8 cellular contexts compared by ENCODE assay signal in genomic region chr9:134099123-134099761, GRCh38. TPM values are rescaled to one million over a fixed set of nuclear protein-coding genes. Genes with fewer than 3 reads are reported as not detected.
DNase-seq lines count a peak whose midpoint lies in the region; ATAC-seq and TF ChIP-seq lines count a peak whose summit lies in the region.

No MANE protein-coding gene starts in this region.

- H3K4me3 ChIP-seq in AG04449 (ENCODE audit: low read depth, low read length): no peak overlapping the region
- no peak overlapping the region for H3K4me3 ChIP-seq in uterus

- intact Hi-C loops in uterus (cut with DNase I; ENCODE audit: low total_unique reads): no loop called here

- H3K9me3 Mint-ChIP-seq in endothelial cell (ENCODE audit: unreplicated experiment) (no peaks in the 10 kb centered on the region), neural crest cell (peaks cover 7% of the 10 kb centered on the region)

- no peaks in the 10 kb centered on the region for H3K9me3 ChIP-seq in uterus

- ATAC-seq in HG02588 (IDR thresholded peaks at IDR 0.05; ENCODE audit: unreplicated experiment): no peak

- H3K27ac Mint-ChIP-seq in endothelial cell (ENCODE audit: unreplicated experiment): no peak overlapping the region
- no peak overlapping the region for H3K27ac Mint-ChIP-seq in neural crest cell (ENCODE audit: unreplicated experiment)

- H3K4me3 Mint-ChIP-seq in endothelial cell (ENCODE audit: unreplicated experiment): no peak overlapping the region
- no peak overlapping the region for H3K4me3 Mint-ChIP-seq in neural crest cell

- H3K27ac ChIP-seq in uterus: no peak overlapping the region

- H3K4me1 ChIP-seq in uterus: no peaks in the 10 kb centered on the region

- DNase-seq in AG04449 (ENCODE audit: low read depth, low spot score) (no peak), GM19238 (ENCODE audit: insufficient read length, low spot score) (peak; percentile 23), NCI-H748 treated with DMSO at 0.1 percent for 48 hours (lab: John Stamatoyannopoulos, UW) (peak; percentile 63), endothelial cell (ENCODE audit: low spot score) (peak; percentile 26), neural crest cell (ENCODE audit: low read depth, low spot score) (no peak), uterus (no peak)
- DNase-seq in activated CD4-positive, alpha-beta T cell treated with anti-CD3 and anti-CD28 coated beads, Interleukin-2, amount 50 U/mL, for 48 hours: peak; percentile 64 to 73

- TF ChIP-seq CTCF in AG04449 (IDR thresholded peaks at IDR 0.05; ENCODE audit: insufficient read depth, low read length, missing control alignments) (peak; percentile 52), endothelial cell (IDR thresholded peaks at IDR 0.05; ENCODE audit: unreplicated experiment) (peak; percentile 87), neural crest cell (conservative IDR thresholded peaks at IDR 0.05) (peak; percentile 81), uterus (IDR thresholded peaks at IDR 0.05) (peak in 3 of 4 experiments; percentile 22 to 36 (median 22))

- POLR2A ChIA-PET in AG04449 (lab: Yijun Ruan, JAX): no interaction called here

- H3K27me3 Mint-ChIP-seq in endothelial cell (ENCODE audit: unreplicated experiment): peaks cover 4% of the 10 kb centered on the region
- H3K27me3 Mint-ChIP-seq in neural crest cell (ENCODE audit: low read depth): peaks cover 23% of the 10 kb centered on the region

- no peak for TF ChIP-seq POLR2A in uterus (IDR thresholded peaks at IDR 0.05)

- no peaks in the 10 kb centered on the region for H3K27me3 ChIP-seq in uterus

- CTCF ChIA-PET in AG04449 (lab: Yijun Ruan, JAX): interaction anchor here (0.5 to 2.1 kb wide), 13 partner anchors 8 to 317 kb away, joined by 3 to 8 read pairs (median 4); no protein-coding TSS in a partner anchor

- H3K36me3 ChIP-seq in uterus: no peaks in the 10 kb centered on the region

- H3K4me1 Mint-ChIP-seq in endothelial cell (ENCODE audit: unreplicated experiment) (no peaks in the 10 kb centered on the region), neural crest cell (no peaks in the 10 kb centered on the region)

- H3K36me3 Mint-ChIP-seq in endothelial cell (ENCODE audit: low read depth, unreplicated experiment) (peaks cover 9% of the 10 kb centered on the region), neural crest cell (ENCODE audit: low read depth) (no peaks in the 10 kb centered on the region)

RNA-seq across cellular contexts. Expression of gene BRD3, which starts 31.4 kb away (rescaled TPM):
- total RNA-seq in endothelial cell (ENCODE audit: unreplicated experiment) (56.2 TPM), neural crest cell (73.2 and 77.6 TPM in 2 replicates), uterus (10 to 100 TPM in 3 of 4 donors, 1 to 10 TPM in 1; 7.2 to 85.0 (median 42.6) TPM)

RNA-seq across cellular contexts. Expression of gene WDR5, which starts 36.6 kb away (rescaled TPM):
- total RNA-seq in endothelial cell (ENCODE audit: unreplicated experiment): 26.5 TPM
- 67.2 and 68.2 TPM in 2 replicates for total RNA-seq in neural crest cell
- total RNA-seq in uterus: 10 to 100 TPM in 2 of 4 donors, 1 to 10 TPM in 2; 2.9 to 30.5 (median 14.2) TPM

Comparison
In these comparisons a context has a peak if more than half of its experiments do, and no peak if none do; other contexts are left out.
1. DNase-seq: peak in GM19238 (single experiment), NCI-H748 treated with DMSO at 0.1 percent for 48 hours (single experiment), activated CD4-positive, alpha-beta T cell treated with anti-CD3 and anti-CD28 coated beads, Interleukin-2, amount 50 U/mL, for 48 hours (2 of 2) and endothelial cell (single experiment); none in AG04449 (single experiment), neural crest cell (single experiment) and uterus (0 of 2).
2. CTCF ChIP-seq: peak in every context shown above with its lines; median percentile 87 in endothelial cell; 81 in neural crest cell; 52 in AG04449; 22 in uterus.